13 cellular contexts compared by ENCODE assay signal in genomic region chr4:100060765-100061416, GRCh38.
DNase-seq lines count a peak whose midpoint lies in the region; ATAC-seq and TF ChIP-seq lines count a peak whose summit lies in the region.
"Had no signal": no experiment of that assay in that cellular context is flagged by ENCODE, and none has a peak within 500 bp of the region (broad histone marks: within the 10 kb centered on the region; RNA-seq: fewer than 3 reads in every experiment).

No MANE protein-coding gene starts in this region.

- 87% methylated on average over 5 of the region's 5 CpGs for WGBS in sigmoid colon, 2 donors
- 80 to 83% methylated on average over 5 of the region's 5 CpGs for WGBS in body of pancreas, 2 donors

- H3K4me1 ChIP-seq in sigmoid colon (no peaks in the 10 kb centered on the region), body of pancreas (no peaks in the 10 kb centered on the region)
- H3K4me1 ChIP-seq: Caco-2 had no signal

- TF ChIP-seq CTCF in sigmoid colon (IDR thresholded peaks at IDR 0.05), result no peak
- TF ChIP-seq CTCF in body of pancreas (IDR thresholded peaks at IDR 0.05), result no peak

- intact Hi-C loops in sigmoid colon (cut with DNase I) (no loop called here), body of pancreas (cut with DNase I) (no loop called here)

- H3K9me3 ChIP-seq in sigmoid colon (no peaks in the 10 kb centered on the region), body of pancreas (no peaks in the 10 kb centered on the region)
- H3K9me3 ChIP-seq: Caco-2 had no signal

- no peak for TF ChIP-seq EP300 in sigmoid colon (IDR thresholded peaks at IDR 0.05)

- H3K27me3 ChIP-seq in sigmoid colon (no peaks in the 10 kb centered on the region), body of pancreas (no peaks in the 10 kb centered on the region)

- ATAC-seq in HG02623 (IDR thresholded peaks at IDR 0.05; ENCODE audit: unreplicated experiment) (peak; percentile 75), HG03558 (IDR thresholded peaks at IDR 0.05; ENCODE audit: extremely low read depth, unreplicated experiment) (peak; percentile 82), body of pancreas (no peak)
- ATAC-seq: right cardiac atrium had no signal

- TF ChIP-seq POLR2A in sigmoid colon (IDR thresholded peaks at IDR 0.05) (no peak), body of pancreas (IDR thresholded peaks at IDR 0.05) (no peak)

- DNase-seq in NCI-H146 (lab: John Stamatoyannopoulos, UW), result peak; percentile 0
- no peak for DNase-seq in NCI-H146 treated with DMSO at 0.1 percent for 48 hours (lab: John Stamatoyannopoulos, UW; ENCODE audit: unreplicated experiment)
- no peak for DNase-seq in GM19238 (ENCODE audit: insufficient read length, low spot score)
- no peak for DNase-seq in SHP77 (lab: John Stamatoyannopoulos, UW)
- no peak for DNase-seq in sigmoid colon
- DNase-seq in body of pancreas, result no peak
- DNase-seq: activated naive CD8-positive, alpha-beta T cell treated with anti-CD3 and anti-CD28 coated beads for 36 hours; Caco-2; right cardiac atrium; T1000 had no signal

- H3K4me3 ChIP-seq in sigmoid colon (no peak overlapping the region), body of pancreas (no peak overlapping the region)

- H3K36me3 ChIP-seq in sigmoid colon, result no peaks in the 10 kb centered on the region
- H3K36me3 ChIP-seq in body of pancreas (replicated peaks in 1 of 2; ENCODE audit: insufficient read depth in 1 of 2, low read depth in 2 of 2), result no peaks in the 10 kb centered on the region

- H3K27ac ChIP-seq in sigmoid colon, result no peak overlapping the region
- H3K27ac ChIP-seq in body of pancreas, result no peak overlapping the region
- H3K27ac ChIP-seq: 22Rv1 had no signal
